Comparison of ENCODE assay signal across 21 cellular contexts in genomic region chr6:158374020-158374419, GRCh38.
DNase-seq lines count a peak whose midpoint lies in the region; ATAC-seq, FAIRE-seq and TF ChIP-seq lines count a peak whose summit lies in the region.
"Had no signal": no experiment of that assay in that cellular context is flagged by ENCODE, and none has a peak within 500 bp of the region (broad histone marks: within the 10 kb centered on the region; RNA-seq: fewer than 3 reads in every experiment).

No MANE protein-coding gene starts in this region.

- CTCF ChIA-PET in HepG2 (lab: Yijun Ruan, JAX; ENCODE audit: low intra/inter-chr PET ratio, low total read pairs): no interaction called here

- in situ Hi-C loops in HepG2 (cut with HindIII; ENCODE audit: extremely low pct_ligation_motif_present, low pct_unique_long_range_greater_than_20kb): no loop called here
- in situ Hi-C loops in brain microvascular endothelial cell (cut with HindIII; ENCODE audit: low pct_ligation_motif_present, low sequenced_read_pairs): no loop called here

- H3K4me2 ChIP-seq in HepG2 (ENCODE audit: low read depth, low read length): no peak overlapping the region
- H3K4me2 ChIP-seq: BLaER1, KMS-11 had no signal

- H3K4me1 ChIP-seq in HepG2 (ENCODE audit: insufficient read depth, low read length) (0 out of 2 replicates have a peak, but pooled peaks cover 4% of the 10 kb centered on the region), right lobe of liver (no peaks in the 10 kb centered on the region), upper lobe of right lung (peaks cover 10% of the 10 kb centered on the region)
- H3K4me1 ChIP-seq: SJSA1 had no signal

- peaks cover 38% of the 10 kb centered on the region for H3K4me1 Mint-ChIP-seq in glutamatergic neuron (ENCODE audit: low read depth, unreplicated experiment)

- H3K9me3 Mint-ChIP-seq in glutamatergic neuron (ENCODE audit: unreplicated experiment): peaks cover 14% of the 10 kb centered on the region

- BruUV-seq in HepG2 (replicated peaks; lab: Mats Ljungman, UMichigan): no TSS peak

- peak overlapping the region; percentile 50 for H3K27ac Mint-ChIP-seq in glutamatergic neuron (ENCODE audit: unreplicated experiment)

- H3K27me3 ChIP-seq in HepG2 (ENCODE audit: control insufficient read depth in 1 of 2, insufficient read depth in 2 of 2, low read length in 2 of 2) (no peaks in the 10 kb centered on the region), right lobe of liver (no peaks in the 10 kb centered on the region), brain microvascular endothelial cell (replicated peaks) (no peaks in the 10 kb centered on the region), upper lobe of right lung (no peaks in the 10 kb centered on the region)
- H3K27me3 ChIP-seq: BLaER1, MG63, SJSA1 had no signal

- no peak for DNase-seq in HepG2 (ENCODE audit: low spot score)
- no peak for DNase-seq in right lobe of liver
- DNase-seq in brain microvascular endothelial cell: peak; percentile 19
- no peak for DNase-seq in glutamatergic neuron
- no peak for DNase-seq in stimulated activated CD4-positive, alpha-beta T cell treated with anti-CD3 and anti-CD28 coated beads, Interleukin-12 subunit alpha, Interleukin-12 subunit beta, amount 100 ng/mL, for 4 hours
- DNase-seq in upper lobe of right lung: no peak
- no peak for DNase-seq in activated CD8-positive, alpha-beta memory T cell treated with anti-CD3 and anti-CD28 coated beads, Interleukin-2, amount 50 U/mL, for 48 hours
- DNase-seq in CD1c-positive myeloid dendritic cell (ENCODE audit: extremely low spot score): no peak
- DNase-seq: 8988T, DMS153, HCEC 1CT, MG63, NCI-H1436, NCI-H2081 treated with DMSO at 0.1 percent for 48 hours, NCI-H2227 treated with DMSO at 0.1 percent for 48 hours, NCI-H526 treated with DMSO at 0.1 percent for 48 hours, OCI-M1, RPMI8226 had no signal

- ATAC-seq in HepG2 (no peak), right lobe of liver (no peak), upper lobe of right lung (no peak)

- POLR2A ChIA-PET in HepG2 (lab: Yijun Ruan, JAX): interaction anchor here (1.5 kb wide), 1 partner anchor 52 kb away, joined by 3 read pairs; no protein-coding TSS in a partner anchor

- TF ChIP-seq EP300 in HepG2 (IDR thresholded peaks at IDR 0.05; ENCODE audit: low read depth in 2 of 2, low read length in 2 of 2) (no peak), HepG2 (CRISPR knock-in tag; IDR thresholded peaks at IDR 0.05; ENCODE audit: borderline replicate concordance) (no peak)

- no peak for TF ChIP-seq CTCF in HepG2 (CRISPR knock-in tag; IDR thresholded peaks at IDR 0.05)
- no peak for TF ChIP-seq CTCF in right lobe of liver (IDR thresholded peaks at IDR 0.05)
- TF ChIP-seq CTCF in brain microvascular endothelial cell (IDR thresholded peaks at IDR 0.05; ENCODE audit: low read depth, low read length, missing control alignments): no peak
- no peak for TF ChIP-seq CTCF in glutamatergic neuron (IDR thresholded peaks at IDR 0.05; ENCODE audit: partially characterized antibody, unreplicated experiment)
- TF ChIP-seq CTCF in upper lobe of right lung (IDR thresholded peaks at IDR 0.05): no peak

- WGBS in HepG2 (ENCODE audit: low lambda C conversion rate): 83% methylated on average over 5 of the region's 5 CpGs
- WGBS in right lobe of liver (ENCODE audit: insufficient coverage, low coverage, low lambda C conversion rate, missing lambda C conversion rate): 71% methylated on average over 4 of the region's 5 CpGs

- FAIRE-seq in HepG2 (lab: Jason Lieb, UNC): no peak

- H3K79me2 ChIP-seq in HepG2 (ENCODE audit: insufficient read depth, low read length): peaks cover 6% of the 10 kb centered on the region

- H3K36me3 ChIP-seq in HepG2 (replicated peaks in 1 of 2; ENCODE audit: control insufficient read depth in 1 of 2, insufficient read depth in 2 of 2, low read length in 2 of 2) (peaks cover 3 to 31% of the 10 kb centered on the region in 2 experiments; a peak in 4 of 5 replicates), right lobe of liver (no peaks in the 10 kb centered on the region), brain microvascular endothelial cell (replicated peaks) (no peaks in the 10 kb centered on the region), upper lobe of right lung (no peaks in the 10 kb centered on the region)
- H3K36me3 ChIP-seq: MG63, SJSA1 had no signal

- no peaks in the 10 kb centered on the region for H3K36me3 Mint-ChIP-seq in glutamatergic neuron (ENCODE audit: unreplicated experiment)

- no peak overlapping the region for H3K4me3 ChIP-seq in HepG2 (replicated peaks in 1 of 3; ENCODE audit: insufficient read depth in 1 of 3, low read depth in 2 of 3, low read length in 3 of 3)
- no peak overlapping the region for H3K4me3 ChIP-seq in right lobe of liver
- H3K4me3 ChIP-seq in brain microvascular endothelial cell (ENCODE audit: low read depth, low read length): no peak overlapping the region
- no peak overlapping the region for H3K4me3 ChIP-seq in upper lobe of right lung
- H3K4me3 ChIP-seq: BLaER1, MG63, SJSA1 had no signal

- no peaks in the 10 kb centered on the region for H4K20me1 ChIP-seq in HepG2 (ENCODE audit: insufficient read depth, low read length)

- H3K27ac ChIP-seq in HepG2 (ENCODE audit: extremely low read length, insufficient read depth, low read length) (no peak overlapping the region), right lobe of liver (no peak overlapping the region), brain microvascular endothelial cell (no peak overlapping the region), upper lobe of right lung (no peak overlapping the region)
- H3K27ac ChIP-seq: BLaER1, KMS-11, SJSA1 had no signal

- TF ChIP-seq RAD21 in HepG2 (CRISPR knock-in tag; IDR thresholded peaks at IDR 0.05): no peak

- no peaks in the 10 kb centered on the region for H3K9me3 ChIP-seq in HepG2 (ENCODE audit: low read length)
- H3K9me3 ChIP-seq in right lobe of liver: no peaks in the 10 kb centered on the region
- H3K9me3 ChIP-seq in upper lobe of right lung: no peaks in the 10 kb centered on the region
- H3K9me3 ChIP-seq: BLaER1, MG63, SJSA1 had no signal

- H3K9ac ChIP-seq in HepG2 (ENCODE audit: insufficient read depth, low read depth, low read length): no peak overlapping the region
- H3K9ac ChIP-seq: BLaER1, KMS-11 had no signal

- H2AFZ ChIP-seq in HepG2 (ENCODE audit: low read length): no peak overlapping the region

- intact Hi-C loops in HepG2 (cut with micrococcal nuclease; ENCODE audit: unreplicated experiment) (no loop called here), right lobe of liver (cut with DNase I) (no loop called here), upper lobe of right lung (cut with DNase I) (no loop called here)

- TF ChIP-seq POLR2A in HepG2 (IDR thresholded peaks at IDR 0.05; ENCODE audit: insufficient read depth in 1 of 2, low read depth in 2 of 2, low read length in 2 of 2) (no peak), right lobe of liver (IDR thresholded peaks at IDR 0.05) (no peak)

- no peak overlapping the region for H3K4me3 Mint-ChIP-seq in glutamatergic neuron (ENCODE audit: unreplicated experiment)

- peaks cover 12% of the 10 kb centered on the region for H3K27me3 Mint-ChIP-seq in glutamatergic neuron (ENCODE audit: unreplicated experiment)

TF ChIP-seq in HepG2, 621 proteins besides CTCF, POLR2A, EP300 and RAD21 (continues in another document):
- TF ChIP-seq NFE2L1 (CRISPR knock-in tag; IDR thresholded peaks at IDR 0.05; ENCODE audit: borderline replicate concordance) (no peak), ZMYM3 (CRISPR knock-in tag; IDR thresholded peaks at IDR 0.05) (peak; percentile 61; the same call in 1 of the 2 replicates), SSRP1 (CRISPR knock-in tag; IDR thresholded peaks at IDR 0.05) (no peak), NFE2 (CRISPR knock-in tag; IDR thresholded peaks at IDR 0.05) (no peak), RAD51 (IDR thresholded peaks at IDR 0.05; ENCODE audit: borderline replicate concordance) (no peak), LCORL (IDR thresholded peaks at IDR 0.05) (no peak), LCORL (CRISPR knock-in tag; IDR thresholded peaks at IDR 0.05) (no peak), CEBPG (CRISPR knock-in tag; IDR thresholded peaks at IDR 0.05) (peak; percentile 58), ZNF746 (CRISPR knock-in tag; IDR thresholded peaks at IDR 0.05) (no peak), FOXM1 (CRISPR knock-in tag; IDR thresholded peaks at IDR 0.05) (no peak), ZNF138 (CRISPR knock-in tag; IDR thresholded peaks at IDR 0.05; ENCODE audit: low read depth) (no peak), ZNF20 (CRISPR knock-in tag; IDR thresholded peaks at IDR 0.05) (no peak), ZNF749 (CRISPR knock-in tag; IDR thresholded peaks at IDR 0.05; ENCODE audit: borderline replicate concordance) (no peak), ZNF234 (CRISPR knock-in tag; conservative IDR thresholded peaks at IDR 0.05) (no peak), ZNF598 (CRISPR knock-in tag; IDR thresholded peaks at IDR 0.05; ENCODE audit: borderline replicate concordance) (no peak), BCL6 (CRISPR knock-in tag; IDR thresholded peaks at IDR 0.05) (0 out of 2 replicates have a peak, but pooled peaks have one; percentile 25)
- TF ChIP-seq, protein P1, sequence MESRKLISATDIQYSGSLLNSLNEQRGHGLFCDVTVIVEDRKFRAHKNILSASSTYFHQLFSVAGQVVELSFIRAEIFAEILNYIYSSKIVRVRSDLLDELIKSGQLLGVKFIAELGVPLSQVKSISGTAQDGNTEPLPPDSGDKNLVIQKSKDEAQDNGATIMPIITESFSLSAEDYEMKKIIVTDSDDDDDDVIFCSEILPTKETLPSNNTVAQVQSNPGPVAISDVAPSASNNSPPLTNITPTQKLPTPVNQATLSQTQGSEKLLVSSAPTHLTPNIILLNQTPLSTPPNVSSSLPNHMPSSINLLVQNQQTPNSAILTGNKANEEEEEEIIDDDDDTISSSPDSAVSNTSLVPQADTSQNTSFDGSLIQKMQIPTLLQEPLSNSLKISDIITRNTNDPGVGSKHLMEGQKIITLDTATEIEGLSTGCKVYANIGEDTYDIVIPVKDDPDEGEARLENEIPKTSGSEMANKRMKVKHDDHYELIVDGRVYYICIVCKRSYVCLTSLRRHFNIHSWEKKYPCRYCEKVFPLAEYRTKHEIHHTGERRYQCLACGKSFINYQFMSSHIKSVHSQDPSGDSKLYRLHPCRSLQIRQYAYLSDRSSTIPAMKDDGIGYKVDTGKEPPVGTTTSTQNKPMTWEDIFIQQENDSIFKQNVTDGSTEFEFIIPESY (CRISPR knock-in tag; IDR thresholded peaks at IDR 0.05): peak; percentile 36; the same call in 1 of the 2 replicates
- TF ChIP-seq, protein P2, sequence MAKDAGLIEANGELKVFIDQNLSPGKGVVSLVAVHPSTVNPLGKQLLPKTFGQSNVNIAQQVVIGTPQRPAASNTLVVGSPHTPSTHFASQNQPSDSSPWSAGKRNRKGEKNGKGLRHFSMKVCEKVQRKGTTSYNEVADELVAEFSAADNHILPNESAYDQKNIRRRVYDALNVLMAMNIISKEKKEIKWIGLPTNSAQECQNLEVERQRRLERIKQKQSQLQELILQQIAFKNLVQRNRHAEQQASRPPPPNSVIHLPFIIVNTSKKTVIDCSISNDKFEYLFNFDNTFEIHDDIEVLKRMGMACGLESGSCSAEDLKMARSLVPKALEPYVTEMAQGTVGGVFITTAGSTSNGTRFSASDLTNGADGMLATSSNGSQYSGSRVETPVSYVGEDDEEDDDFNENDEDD (CRISPR knock-in tag; IDR thresholded peaks at IDR 0.05; ENCODE audit: borderline replicate concordance): no peak
